8 cellular contexts compared by ENCODE assay signal in the genomic region with DNA sequence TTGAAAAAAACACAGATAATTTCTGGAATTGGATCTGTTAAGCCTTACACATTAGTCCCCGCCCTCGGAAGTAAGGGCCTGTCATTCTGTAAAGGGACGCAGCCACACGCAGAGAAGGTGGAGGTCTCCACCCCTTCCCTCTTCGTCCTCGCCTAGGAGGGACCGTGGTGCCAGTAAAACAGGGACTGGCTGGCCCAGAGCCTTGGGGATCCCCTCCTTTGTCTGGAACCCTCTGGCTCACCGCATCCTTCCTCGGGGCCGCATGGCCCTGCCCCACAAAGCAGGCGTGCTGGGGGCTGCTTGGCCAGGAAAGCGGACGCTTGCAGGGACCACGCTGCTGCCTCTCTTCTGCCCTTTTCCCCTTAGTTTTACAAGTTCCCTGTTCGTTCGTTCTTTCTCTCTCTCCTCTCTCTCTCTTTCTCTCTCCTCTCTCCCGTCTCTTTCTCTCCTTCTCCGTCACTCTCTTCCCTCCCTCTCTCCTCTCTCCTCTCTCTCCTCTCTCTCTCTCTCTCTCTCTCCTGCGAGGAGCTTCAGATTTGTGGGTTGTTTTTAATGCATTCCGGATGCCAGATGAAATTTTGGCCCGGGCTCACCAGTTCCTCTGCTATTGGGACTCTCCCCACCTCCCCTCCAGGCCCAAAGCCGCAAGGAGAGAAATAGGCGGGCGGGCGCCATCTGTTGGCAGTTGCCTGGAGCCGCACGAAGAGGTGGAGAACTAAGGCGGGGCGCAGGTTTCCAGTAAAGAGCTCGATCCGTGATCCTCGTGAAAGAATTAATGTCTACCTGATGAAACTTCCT. TPM values are rescaled to one million over a fixed set of nuclear protein-coding genes. Genes with fewer than 3 reads are reported as not detected.
DNase-seq lines count a peak whose midpoint lies in the region; ATAC-seq and TF ChIP-seq lines count a peak whose summit lies in the region.

No MANE protein-coding gene starts in this region.

- no peak for TF ChIP-seq POLR2A in spleen (IDR thresholded peaks at IDR 0.05)

- DNase-seq in DMS153 treated with DMSO at 0.1 percent for 48 hours (lab: John Stamatoyannopoulos, UW; ENCODE audit: unreplicated experiment) (peak; percentile 3), KBM-7 (peak; percentile 86), WERI-Rb-1 (peak; percentile 79), T47D (ENCODE audit: low read depth in 1 of 2, low spot score in 1 of 2) (peak; percentile 58 to 68), inferior parietal cortex (ENCODE audit: extremely low spot score) (peak; percentile 89), spleen (peak; percentile 95), cortex of kidney (lab: John Stamatoyannopoulos, UW) (no peak)

- in situ Hi-C loops in KBM-7 (cut with MboI; ENCODE audit: low pct_unique_long_range_greater_than_20kb, low sequenced_read_pairs) = loop anchor here (10.0 kb wide), 1 partner anchor 248 kb away; no protein-coding TSS in a partner anchor
- in situ Hi-C loops in T47D (cut with HindIII; ENCODE audit: low pct_unique_long_range_greater_than_20kb, low sequenced_read_pairs) = no loop called here

- TF ChIP-seq CTCF in WERI-Rb-1 (IDR thresholded peaks at IDR 0.05; ENCODE audit: low read depth, low read length) (peak; percentile 76), spleen (IDR thresholded peaks at IDR 0.05 in 8 of 11, conservative IDR thresholded peaks at IDR 0.05 in 3 of 11) (peak; percentile 49 to 86 (median 78))

- intact Hi-C loops in spleen (cut with DNase I; ENCODE audit: low total_unique reads) = loop anchor here (2.0 kb wide), 1 partner anchor 242 kb away; no protein-coding TSS in a partner anchor

- H3K27ac ChIP-seq in WERI-Rb-1 (no peak overlapping the region), spleen (peak overlapping the region in 7 of 8 donors; percentile 39 to 70 (median 60))

- H3K4me3 ChIP-seq in WERI-Rb-1 (ENCODE audit: low read depth, low read length) = no peak overlapping the region
- H3K4me3 ChIP-seq in spleen = peak overlapping the region in 2 of 8 donors; percentile 21 to 26

- peak; percentile 70 for ATAC-seq in GM21529 (IDR thresholded peaks at IDR 0.05; ENCODE audit: unreplicated experiment)

- H3K9me3 ChIP-seq in WERI-Rb-1 (ENCODE audit: severe bottlenecking) = no peaks in the 10 kb centered on the region
- H3K9me3 ChIP-seq in spleen = no peaks in the 10 kb centered on the region

- H3K4me1 ChIP-seq in spleen = peaks cover 5 to 21% (median 13%) of the 10 kb centered on the region in 6 donors

- H3K36me3 ChIP-seq in WERI-Rb-1 = no peaks in the 10 kb centered on the region
- H3K36me3 ChIP-seq in spleen = peaks cover 0 to 51% (median 0%) of the 10 kb centered on the region in 6 donors

- WGBS in spleen, 5 donors = 23 to 47% (median 31%) methylated on average over 32 of the region's 32 CpGs

- no peaks in the 10 kb centered on the region for H3K27me3 ChIP-seq in WERI-Rb-1 (ENCODE audit: insufficient read depth, low read depth, severe bottlenecking)
- no peaks in the 10 kb centered on the region for H3K27me3 ChIP-seq in spleen (replicated peaks in 1 of 7)

RNA-seq across cellular contexts. Expression of a gene that starts 35.1 kb away (rescaled TPM):
- total RNA-seq in spleen = 10 to 100 TPM in 6 of 7 donors, 1 to 10 TPM in 1; 9.3 to 18.7 (median 14.2) TPM
- 10 to 100 TPM in 1 of 3 donors, 1 to 10 TPM in 2; 4.5 to 14.2 (median 9.3) TPM for polyA plus RNA-seq in spleen
